ENCODE assay signal across 8 cellular contexts in the genomic region with DNA sequence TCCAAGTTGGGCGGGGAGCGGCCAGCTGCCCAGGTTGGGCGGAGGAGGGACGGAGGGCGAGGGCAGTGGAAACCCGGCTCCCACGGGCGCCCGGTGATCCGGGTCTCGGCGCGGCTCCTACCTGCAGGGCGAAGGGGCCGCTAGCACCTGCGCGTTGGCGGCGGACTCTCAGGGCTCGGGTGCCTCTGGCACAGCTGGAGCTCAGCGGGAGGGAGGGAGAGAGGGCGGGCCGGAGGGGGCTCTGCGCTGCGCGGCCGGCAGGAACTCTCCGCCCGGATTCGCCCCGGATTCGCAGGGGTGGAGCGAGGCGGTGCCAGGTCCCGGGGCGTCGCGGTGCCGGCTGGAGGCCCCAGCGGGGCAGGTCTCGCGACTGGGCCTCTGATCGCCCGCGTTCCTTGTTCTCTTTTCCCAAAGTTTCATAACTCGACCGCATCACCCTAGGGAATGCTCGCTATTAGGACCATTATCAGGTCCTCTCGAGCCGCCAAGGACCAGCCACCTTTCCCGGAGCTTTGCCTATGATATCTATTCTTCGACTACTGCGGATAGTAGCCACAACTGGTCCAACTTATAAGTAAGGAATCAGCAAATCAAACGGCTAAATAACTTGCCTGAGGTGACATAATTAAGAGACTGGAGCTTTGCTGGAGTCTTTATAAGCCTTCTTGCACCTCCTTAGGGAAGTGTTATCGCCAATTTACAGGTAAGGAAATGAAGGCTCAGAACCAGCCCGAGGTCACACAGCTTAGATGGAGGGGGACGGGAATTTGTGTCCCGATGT. TPM values are rescaled to one million over a fixed set of nuclear protein-coding genes. Genes with fewer than 3 reads are reported as not detected.
DNase-seq lines count a peak whose midpoint lies in the region; FAIRE-seq and TF ChIP-seq lines count a peak whose summit lies in the region.

A gene with protein sequence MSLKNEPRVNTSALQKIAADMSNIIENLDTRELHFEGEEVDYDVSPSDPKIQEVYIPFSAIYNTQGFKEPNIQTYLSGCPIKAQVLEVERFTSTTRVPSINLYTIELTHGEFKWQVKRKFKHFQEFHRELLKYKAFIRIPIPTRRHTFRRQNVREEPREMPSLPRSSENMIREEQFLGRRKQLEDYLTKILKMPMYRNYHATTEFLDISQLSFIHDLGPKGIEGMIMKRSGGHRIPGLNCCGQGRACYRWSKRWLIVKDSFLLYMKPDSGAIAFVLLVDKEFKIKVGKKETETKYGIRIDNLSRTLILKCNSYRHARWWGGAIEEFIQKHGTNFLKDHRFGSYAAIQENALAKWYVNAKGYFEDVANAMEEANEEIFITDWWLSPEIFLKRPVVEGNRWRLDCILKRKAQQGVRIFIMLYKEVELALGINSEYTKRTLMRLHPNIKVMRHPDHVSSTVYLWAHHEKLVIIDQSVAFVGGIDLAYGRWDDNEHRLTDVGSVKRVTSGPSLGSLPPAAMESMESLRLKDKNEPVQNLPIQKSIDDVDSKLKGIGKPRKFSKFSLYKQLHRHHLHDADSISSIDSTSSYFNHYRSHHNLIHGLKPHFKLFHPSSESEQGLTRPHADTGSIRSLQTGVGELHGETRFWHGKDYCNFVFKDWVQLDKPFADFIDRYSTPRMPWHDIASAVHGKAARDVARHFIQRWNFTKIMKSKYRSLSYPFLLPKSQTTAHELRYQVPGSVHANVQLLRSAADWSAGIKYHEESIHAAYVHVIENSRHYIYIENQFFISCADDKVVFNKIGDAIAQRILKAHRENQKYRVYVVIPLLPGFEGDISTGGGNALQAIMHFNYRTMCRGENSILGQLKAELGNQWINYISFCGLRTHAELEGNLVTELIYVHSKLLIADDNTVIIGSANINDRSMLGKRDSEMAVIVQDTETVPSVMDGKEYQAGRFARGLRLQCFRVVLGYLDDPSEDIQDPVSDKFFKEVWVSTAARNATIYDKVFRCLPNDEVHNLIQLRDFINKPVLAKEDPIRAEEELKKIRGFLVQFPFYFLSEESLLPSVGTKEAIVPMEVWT (minus strand): TSS at position 206 of the 781 bp plus-strand sequence. CDS start 72,432 bp downstream, outside the sequence.

- H3K27me3 ChIP-seq in GM23248 (replicated peaks; ENCODE audit: insufficient read depth) (no peaks in the 10 kb centered on the region), Loucy (ENCODE audit: insufficient read depth, low read length, poor library complexity, severe bottlenecking) (no peaks in the 10 kb centered on the region), small intestine (ENCODE audit: control insufficient read depth in 2 of 2, insufficient read depth in 2 of 2, low read length in 2 of 2) (no peaks in the 10 kb centered on the region)

- H3F3A ChIP-seq in GM23248 (ENCODE audit: insufficient read depth) (peaks cover 39% of the 10 kb centered on the region), Loucy (ENCODE audit: low read depth) (no peaks in the 10 kb centered on the region)

- no peaks in the 10 kb centered on the region for H3K79me2 ChIP-seq in GM23248 (ENCODE audit: insufficient read depth)
- no peaks in the 10 kb centered on the region for H3K79me2 ChIP-seq in Loucy (ENCODE audit: insufficient read depth, low read length)

- H3K36me3 ChIP-seq in GM23248 (ENCODE audit: low read depth) (no peaks in the 10 kb centered on the region), Loucy (ENCODE audit: insufficient read depth, low read length) (no peaks in the 10 kb centered on the region), small intestine (ENCODE audit: control insufficient read depth in 2 of 2, insufficient read depth in 2 of 2, low read length in 2 of 2) (no peaks in the 10 kb centered on the region)

- peak within 1 kb of the TSS; percentile 96 for H3K4me2 ChIP-seq in GM23248 (ENCODE audit: unreplicated experiment)
- peak within 1 kb of the TSS; percentile 53 for H3K4me2 ChIP-seq in Loucy (ENCODE audit: low read depth, low read length, poor library complexity, severe bottlenecking)

- WGBS in GM23248 (ENCODE audit: low coverage in 1 of 2, low lambda C conversion rate in 2 of 2, missing lambda C conversion rate in 2 of 2), 2 experiments = 0 to 3% methylated on average over 35 to 46 of the region's 58 CpGs
- WGBS in small intestine, 3 donors = 5 to 9% (median 5%) methylated on average over 45 to 58 of the region's 58 CpGs

- H3K9ac ChIP-seq in GM23248 (peak within 1 kb of the TSS; percentile 88), Loucy (ENCODE audit: low read depth, low read length, poor library complexity, severe bottlenecking) (peak within 1 kb of the TSS; percentile 46)

- in situ Hi-C loops in GM23248 (cut with MboI) = no loop called here

- H3K27ac ChIP-seq in GM23248 (peak within 1 kb of the TSS; percentile 96), small intestine (ENCODE audit: low read depth in 1 of 2, low read length in 1 of 2) (peak within 1 kb of the TSS; percentile 60 to 92)

- DNase-seq in GM10266 (ENCODE audit: extremely low spot score) = peak; percentile 81
- peak; percentile 87 for DNase-seq in GM23248
- peak; percentile 25 for DNase-seq in T-helper 22 cell (ENCODE audit: low read depth)
- DNase-seq in cerebellum (ENCODE audit: low spot score) = no peak
- DNase-seq in islet precursor cell = peak; percentile 91
- DNase-seq in small intestine = peak; percentile 81
- DNase-seq in T1000 (lab: John Stamatoyannopoulos, UW) = no peak

- H2AFZ ChIP-seq in GM23248 (peak within 1 kb of the TSS; percentile 74), Loucy (ENCODE audit: low read length) (peak within 1 kb of the TSS; percentile 94)

- TF ChIP-seq CTCF in GM10266 (IDR thresholded peaks at IDR 0.05; ENCODE audit: control insufficient read depth, insufficient read depth, low read depth, missing control alignments) (no peak), Loucy (conservative IDR thresholded peaks at IDR 0.05; ENCODE audit: low read length) (no peak)

- H3K4me3 ChIP-seq in GM23248 (peak within 1 kb of the TSS; percentile 81), Loucy (ENCODE audit: low read length, poor library complexity, severe bottlenecking) (peak within 1 kb of the TSS; percentile 65), small intestine (ENCODE audit: low read depth in 1 of 2, low read length in 2 of 2) (peak within 1 kb of the TSS; percentile 60 to 71)

- no peak for FAIRE-seq in small intestine (lab: Jason Lieb, UNC)

- no peaks in the 10 kb centered on the region for H4K20me1 ChIP-seq in GM23248 (ENCODE audit: insufficient read depth)
- no peaks in the 10 kb centered on the region for H4K20me1 ChIP-seq in Loucy (ENCODE audit: insufficient read depth, low read length, poor library complexity, severe bottlenecking)

- H3K9me3 ChIP-seq in GM23248 (ENCODE audit: low read depth) = no peaks in the 10 kb centered on the region
- H3K9me3 ChIP-seq in Loucy (ENCODE audit: insufficient read depth, low read depth, low read length) = no peaks in the 10 kb centered on the region
- H3K9me3 ChIP-seq in small intestine (ENCODE audit: control insufficient read depth, low read depth) = no peaks in the 10 kb centered on the region

- peaks cover 46% of the 10 kb centered on the region for H3K4me1 ChIP-seq in GM23248 (ENCODE audit: insufficient read depth)
- H3K4me1 ChIP-seq in Loucy (ENCODE audit: insufficient read depth, low read length, poor library complexity, severe bottlenecking) = peaks cover 8% of the 10 kb centered on the region
- no peaks in the 10 kb centered on the region for H3K4me1 ChIP-seq in small intestine (ENCODE audit: control insufficient read depth in 2 of 2, insufficient read depth in 1 of 2, low read depth in 1 of 2, low read length in 1 of 2)

- H3K9me2 ChIP-seq in GM23248 (ENCODE audit: insufficient read depth) (no peaks in the 10 kb centered on the region), Loucy (replicated peaks; ENCODE audit: low read depth, low read length) (no peaks in the 10 kb centered on the region)

RNA-seq across cellular contexts. Expression of the gene that starts here (rescaled TPM):
- 1.8 and 4.6 TPM in 2 replicates for total RNA-seq in GM23248 (2014; rRNA removed; shearing (Covaris generic))
- 3.0 and 3.6 TPM in 2 replicates for polyA plus RNA-seq in GM23248 (2016; fragmentation: Nextera tagmentation; extraction: Ambion mirVana)
- total RNA-seq in cerebellum = 16.8 TPM
- 10 to 100 TPM; 35.9 to 99.1 (median 50.9) TPM for polyA plus RNA-seq in small intestine

Comparison
In these comparisons a context has a peak if more than half of its experiments do, and no peak if none do; other contexts are left out.
1. DNase-seq: peak in GM10266 (single experiment), GM23248 (single experiment), T-helper 22 cell (single experiment), islet precursor cell (single experiment) and small intestine (single experiment); none in cerebellum (single experiment) and T1000 (single experiment).
2. Peak in every context shown above with its lines, with median percentiles within 50 percentile points of each other: H3K4me3 ChIP-seq.